ENCODE assay signal across 22 cellular contexts in the genomic region with DNA sequence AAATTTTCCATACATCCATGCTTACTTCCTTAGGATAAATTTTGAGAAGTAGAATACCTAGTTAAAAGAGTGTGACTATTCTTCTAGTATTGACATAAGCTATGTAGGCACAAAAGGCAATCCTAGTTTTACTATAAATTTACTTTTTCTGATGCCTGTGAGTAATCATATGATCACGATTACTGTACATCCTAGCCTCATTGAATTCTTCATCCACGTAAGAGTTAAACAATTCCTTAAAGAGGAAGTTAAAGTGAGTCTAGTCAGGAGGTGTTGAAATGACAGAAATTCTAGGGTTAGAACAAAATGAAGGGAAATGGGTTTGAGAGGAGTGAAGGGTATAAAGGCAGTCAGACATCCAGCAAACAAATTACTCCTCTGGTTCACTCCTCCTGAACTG. TPM values are rescaled to one million over a fixed set of nuclear protein-coding genes. Genes with fewer than 3 reads are reported as not detected.
"Had no signal": no experiment of that assay in that cellular context is flagged by ENCODE, and none has a peak within 500 bp of the region (broad histone marks: within the 10 kb centered on the region; RNA-seq: fewer than 3 reads in every experiment).

ACOD1 (plus strand) TSS at position 373 of the 400 bp plus-strand sequence. CDS start 48 bp downstream, outside the sequence.

- FAIRE-seq: pancreas, TTC549 had no signal

- H3K4me3 Mint-ChIP-seq: activated CD4-positive, alpha-beta T cell treated with anti-CD3 and anti-CD28 coated beads, Interleukin-2, amount 10 ng/mL, durations not matched to agents 7 days and 5 days; central memory CD8-positive, alpha-beta T cell; dendritic cell treated with granulocyte-macrophage colony-stimulating factor and Interleukin-4, amounts not matched to agents 40 ng/mL and 50 ng/mL, for 4 days; effector memory CD8-positive, alpha-beta T cell; neural crest cell; type B pancreatic cell had no signal

- H3K4me3 ChIP-seq: pancreas, suprapubic skin had no signal

- H3K27ac ChIP-seq: pancreas, suprapubic skin had no signal

- H3K9me3 Mint-ChIP-seq: activated CD4-positive, alpha-beta T cell treated with anti-CD3 and anti-CD28 coated beads, Interleukin-2, amount 10 ng/mL, durations not matched to agents 7 days and 5 days; dendritic cell treated with granulocyte-macrophage colony-stimulating factor and Interleukin-4, amounts not matched to agents 40 ng/mL and 50 ng/mL, for 4 days had no signal

- H3K4me1 Mint-ChIP-seq: activated CD4-positive, alpha-beta T cell treated with anti-CD3 and anti-CD28 coated beads, Interleukin-2, amount 10 ng/mL, durations not matched to agents 7 days and 5 days; central memory CD8-positive, alpha-beta T cell had no signal

- H3K27ac Mint-ChIP-seq: activated CD4-positive, alpha-beta T cell treated with anti-CD3 and anti-CD28 coated beads, Interleukin-2, amount 10 ng/mL, durations not matched to agents 7 days and 5 days; dendritic cell treated with granulocyte-macrophage colony-stimulating factor and Interleukin-4, amounts not matched to agents 40 ng/mL and 50 ng/mL, for 4 days; effector memory CD8-positive, alpha-beta T cell; type B pancreatic cell had no signal

- H3K36me3 ChIP-seq: pancreas, suprapubic skin had no signal

- H3K27me3 Mint-ChIP-seq: dendritic cell treated with granulocyte-macrophage colony-stimulating factor and Interleukin-4, amounts not matched to agents 40 ng/mL and 50 ng/mL, for 4 days had no signal

- H3K4me1 ChIP-seq: pancreas had no signal

- DNase-seq: activated CD4-positive, alpha-beta T cell treated with anti-CD3 and anti-CD28 coated beads, Interleukin-2, amount 10 ng/mL, durations not matched to agents 7 days and 5 days; activated CD4-positive, CD25-positive, alpha-beta regulatory T cell; activated naive CD4-positive, alpha-beta T cell treated with anti-CD3 and anti-CD28 coated beads, Interleukin-2, amount 50 U/mL, for 16 hours; effector memory CD8-positive, alpha-beta T cell; erythroblast; hippocampal formation; kidney glomerular epithelial cell; pancreas; stimulated activated CD4-positive, alpha-beta T cell treated with anti-CD3 and anti-CD28 coated beads, Interleukin-12 subunit alpha, Interleukin-12 subunit beta, amount 100 ng/mL, for 4 hours; stimulated activated CD4-positive, alpha-beta T cell treated with anti-CD3 and anti-CD28 coated beads, Interleukin-2, amount 100 ng/mL, for 48 hours; stimulated activated naive CD8-positive, alpha-beta T cell treated with anti-CD3 and anti-CD28 coated beads, Interleukin-15, Interleukin-2, amounts not matched to agents 100 U/mL and 50 U/mL, for 24 hours had no signal

- H3K36me3 Mint-ChIP-seq: type B pancreatic cell had no signal

- H3K9me3 ChIP-seq: pancreas, suprapubic skin had no signal

- ATAC-seq: effector memory CD8-positive, alpha-beta T cell; pancreas; stimulated activated naive CD8-positive, alpha-beta T cell treated with anti-CD3 and anti-CD28 coated beads, Interleukin-15, Interleukin-2, amounts not matched to agents 100 U/mL and 50 U/mL, for 24 hours had no signal

- H3K27me3 ChIP-seq: pancreas, suprapubic skin had no signal

RNA-seq across cellular contexts. Expression of gene ACOD1, which starts in this region (rescaled TPM):
- total RNA-seq: activated CD4-positive, alpha-beta T cell treated with anti-CD3 and anti-CD28 coated beads, Interleukin-2, amount 10 ng/mL, durations not matched to agents 7 days and 5 days; activated CD8-positive, alpha-beta memory T cell treated with anti-CD3 and anti-CD28 coated beads for 36 hours; glomerular endothelial cell; lower leg skin; mesenteric fat pad; myocyte; neural crest cell; pancreas; suprapubic skin had no signal
- polyA plus RNA-seq: pancreas had no signal
